In genomic region chr7:75876126-75876881, GRCh38 we compare ENCODE assay signal across 19 cellular contexts. TPM values are rescaled to one million over a fixed set of nuclear protein-coding genes. Genes with fewer than 3 reads are reported as not detected.
DNase-seq lines count a peak whose midpoint lies in the region; ATAC-seq, FAIRE-seq and TF ChIP-seq lines count a peak whose summit lies in the region.
"Had no signal": no experiment of that assay in that cellular context is flagged by ENCODE, and none has a peak within 500 bp of the region (broad histone marks: within the 10 kb centered on the region; RNA-seq: fewer than 3 reads in every experiment).

No MANE protein-coding gene starts in this region.

- ATAC-seq in GM19328 (IDR thresholded peaks at IDR 0.05; ENCODE audit: unreplicated experiment) (no peak), HG02840 (IDR thresholded peaks at IDR 0.05; ENCODE audit: low FRiP score, unreplicated experiment) (no peak)
- ATAC-seq: activated T-cell treated with anti-CD3 and anti-CD28 coated beads, Interleukin-2, amount 50 U/mL, for 72 hours; body of pancreas; gastroesophageal sphincter; left ventricle myocardium superior; psoas muscle had no signal

- no peaks in the 10 kb centered on the region; the same call in 1 of the 2 replicates for H3K4me1 ChIP-seq in HEK293 (ENCODE audit: control insufficient read depth, insufficient read depth, low read length)
- peaks cover 14% of the 10 kb centered on the region for H3K4me1 ChIP-seq in neural progenitor cell

- no peak for TF ChIP-seq CTCF in HEK293 (tag by site-specific recombination; IDR thresholded peaks at IDR 0.05)
- TF ChIP-seq CTCF in bronchial epithelial cell (IDR thresholded peaks at IDR 0.05; ENCODE audit: insufficient read depth, low read length, severe bottlenecking), result no peak
- TF ChIP-seq CTCF in neural progenitor cell (IDR thresholded peaks at IDR 0.05), result no peak

- no peak overlapping the region for H3K27ac ChIP-seq in HEK293 (ENCODE audit: extremely low read depth, low read depth, low read length)
- H3K27ac ChIP-seq in neural progenitor cell, result no peak overlapping the region
- H3K27ac ChIP-seq: body of pancreas, gastroesophageal sphincter, psoas muscle, thyroid gland had no signal

- H3K9ac ChIP-seq in neural progenitor cell, result no peak overlapping the region

- peaks cover 6 to 12% of the 10 kb centered on the region in 2 experiments; a peak in 2 of 3 replicates for H3K36me3 ChIP-seq in HEK293 (ENCODE audit: control insufficient read depth in 2 of 2, insufficient read depth in 1 of 2, low read length in 2 of 2)
- H3K36me3 ChIP-seq in bronchial epithelial cell (ENCODE audit: control insufficient read depth, insufficient read depth, low read length), result peaks cover 4% of the 10 kb centered on the region
- no peaks in the 10 kb centered on the region for H3K36me3 ChIP-seq in neural progenitor cell

- no peak for TF ChIP-seq POLR2A in GM12891 (IDR thresholded peaks at IDR 0.05; ENCODE audit: low read depth, low read length)

- H3K4me3 Mint-ChIP-seq in neural progenitor cell, result peak overlapping the region; percentile 24
- H3K4me3 Mint-ChIP-seq: activated naive CD8-positive, alpha-beta T cell; activated T-cell treated with anti-CD3 and anti-CD28 coated beads, Interleukin-2, amount 50 U/mL, for 72 hours; H9 had no signal

- H3K4me1 Mint-ChIP-seq in neural progenitor cell, result peaks cover 34% of the 10 kb centered on the region

- no peak overlapping the region for H2AFZ ChIP-seq in neural progenitor cell (replicated peaks)

- FAIRE-seq in bronchial epithelial cell (lab: Jason Lieb, UNC) (no peak), GM12891 (lab: Jason Lieb, UNC) (no peak)

- peak overlapping the region; percentile 72 for H3K27ac Mint-ChIP-seq in neural progenitor cell
- H3K27ac Mint-ChIP-seq: activated naive CD8-positive, alpha-beta T cell; activated T-cell treated with anti-CD3 and anti-CD28 coated beads, Interleukin-2, amount 50 U/mL, for 72 hours; H9 had no signal

- H3K79me2 ChIP-seq in neural progenitor cell (ENCODE audit: low read depth), result peaks cover 24% of the 10 kb centered on the region

- no peaks in the 10 kb centered on the region for H3K9me3 Mint-ChIP-seq in neural progenitor cell
- H3K9me3 Mint-ChIP-seq: activated T-cell treated with anti-CD3 and anti-CD28 coated beads, Interleukin-2, amount 50 U/mL, for 72 hours; H9 had no signal

- peaks cover 14% of the 10 kb centered on the region for H3F3A ChIP-seq in neural progenitor cell (ENCODE audit: low read depth)

- H4K20me1 ChIP-seq in neural progenitor cell (ENCODE audit: low read depth), result peaks cover 15% of the 10 kb centered on the region

- POLR2A ChIA-PET in HEK293 (lab: Yijun Ruan, JAX), result no interaction called here

- CTCF ChIA-PET in HEK293 (lab: Yijun Ruan, JAX), result interaction anchor here (0.6 to 3.6 kb wide), 5 partner anchors 9 to 147 kb away, joined by 3 to 16 read pairs (median 6); partner anchors contain the start of gene POR

- peaks cover 2% of the 10 kb centered on the region for H3K27me3 Mint-ChIP-seq in neural progenitor cell (ENCODE audit: insufficient read depth, low read depth)
- H3K27me3 Mint-ChIP-seq: activated naive CD8-positive, alpha-beta T cell had no signal

- DNase-seq in NOMO-1 treated with dmso at 0.1 percent for 144 hours (lab: John Stamatoyannopoulos, UW; ENCODE audit: unreplicated experiment), result peak; percentile 31
- peak; percentile 40 for DNase-seq in bronchial epithelial cell (ENCODE audit: low read depth)
- no peak for DNase-seq in neural progenitor cell (ENCODE audit: low spot score)
- no peak for DNase-seq in GM12891 (ENCODE audit: insufficient read length, low spot score)
- no peak for DNase-seq in GDM1 (lab: John Stamatoyannopoulos, UW)
- DNase-seq: activated T-cell treated with anti-CD3 and anti-CD28 coated beads, Interleukin-2, amount 50 U/mL, for 72 hours; cortex of kidney; H9; left ventricle myocardium superior; NCI-H2107; NCI-H524 treated with DMSO at 0.1 percent for 48 hours; psoas muscle; thyroid gland had no signal

- H3K4me3 ChIP-seq in HEK293 (ENCODE audit: low read depth, low read length), result no peak overlapping the region
- no peak overlapping the region for H3K4me3 ChIP-seq in bronchial epithelial cell (ENCODE audit: low read depth, low read length)
- no peak overlapping the region for H3K4me3 ChIP-seq in neural progenitor cell
- H3K4me3 ChIP-seq: body of pancreas, gastroesophageal sphincter, psoas muscle, thyroid gland had no signal

- peaks cover 10% of the 10 kb centered on the region for H3K36me3 Mint-ChIP-seq in neural progenitor cell
- H3K36me3 Mint-ChIP-seq: activated naive CD8-positive, alpha-beta T cell had no signal

- no peaks in the 10 kb centered on the region for H3K27me3 ChIP-seq in bronchial epithelial cell (ENCODE audit: control insufficient read depth, insufficient read depth, low read length)
- H3K27me3 ChIP-seq in neural progenitor cell, result no peaks in the 10 kb centered on the region
- H3K27me3 ChIP-seq: body of pancreas, gastroesophageal sphincter, thyroid gland had no signal

- no peaks in the 10 kb centered on the region for H3K9me3 ChIP-seq in HEK293 (ENCODE audit: control insufficient read depth, insufficient read depth, low read depth, low read length)
- H3K9me3 ChIP-seq in neural progenitor cell (ENCODE audit: low read depth), result no peaks in the 10 kb centered on the region
- H3K9me3 ChIP-seq: body of pancreas, gastroesophageal sphincter, psoas muscle, thyroid gland had no signal

- no peak overlapping the region for H3K4me2 ChIP-seq in neural progenitor cell

TF ChIP-seq in HEK293, 187 proteins besides CTCF, POLR2A, EP300 and RAD21:
- TF ChIP-seq ZNF121 (tag by site-specific recombination; IDR thresholded peaks at IDR 0.05) (peak; percentile 80), WT1 (tag by site-specific recombination; IDR thresholded peaks at IDR 0.05) (no peak)

TF ChIP-seq in GM12891, 5 proteins besides CTCF, POLR2A, EP300 and RAD21:
- TF ChIP-seq SPI1 (IDR thresholded peaks at IDR 0.05; ENCODE audit: low read depth, low read length) (no peak), POLR2AphosphoS5 (IDR thresholded peaks at IDR 0.05; ENCODE audit: low read depth, low read length) (no peak), POU2F2 (IDR thresholded peaks at IDR 0.05; ENCODE audit: low read depth, low read length) (no peak), PAX5 (IDR thresholded peaks at IDR 0.05; ENCODE audit: insufficient read depth, low read length, severe bottlenecking) (no peak), TAF1 (IDR thresholded peaks at IDR 0.05; ENCODE audit: low read depth, low read length) (no peak)

RNA-seq across cellular contexts. Expression of gene RHBDD2, which starts 2.5 kb away (rescaled TPM):
- total RNA-seq in bronchial epithelial cell, result 10.8 and 17.4 TPM in 2 replicates
- 15.4 and 52.7 TPM in 2 replicates for total RNA-seq in neural progenitor cell (ENCODE audit: low replicate concordance)
- 26.0 TPM for polyA plus RNA-seq in GM12891 (2012; ENCODE audit: low read depth, missing spikeins)

RNA-seq across cellular contexts. Expression of gene POR, which starts 38.7 kb away (rescaled TPM):
- total RNA-seq in bronchial epithelial cell (75.0 and 179 TPM in 2 replicates), neural progenitor cell (ENCODE audit: low replicate concordance) (38.6 and 61.0 TPM in 2 replicates)
- polyA plus RNA-seq in GM12891 (2012; ENCODE audit: low read depth, missing spikeins), result 41.4 TPM

Comparison
In these comparisons a context has a peak if more than half of its experiments do, and no peak if none do; other contexts are left out.
1. DNase-seq: peak in NOMO-1 treated with dmso at 0.1 percent for 144 hours (single experiment) and bronchial epithelial cell (single experiment); none in neural progenitor cell (single experiment), GM12891 (single experiment) and GDM1 (single experiment).